In genomic region chrX:13076176-13076956, GRCh38 we compare ENCODE assay signal across 14 cellular contexts. TPM values are rescaled to one million over a fixed set of nuclear protein-coding genes. Genes with fewer than 3 reads are reported as not detected.
A peak's percentile ranks its signal among the peaks of the same experiment; 100 is the strongest.
DNase-seq lines count a peak whose midpoint lies in the region; ATAC-seq and TF ChIP-seq lines count a peak whose summit lies in the region.
"Had no signal": no experiment of that assay in that cellular context is flagged by ENCODE, and none has a peak within 500 bp of the region (broad histone marks: within the 10 kb centered on the region; RNA-seq: fewer than 3 reads in every experiment).

No MANE protein-coding gene starts in this region.

- no peak overlapping the region for H3K4me3 Mint-ChIP-seq in activated CD4-positive, alpha-beta T cell treated with anti-CD3 and anti-CD28 coated beads for 36 hours
- H3K4me3 Mint-ChIP-seq in T-helper 2 cell treated with Interferon-gamma antibody and Interleukin-4, amounts not matched to agents 5 μg/mL and 100 μg/mL, for 36 hours = no peak overlapping the region

- no peaks in the 10 kb centered on the region for H3K36me3 Mint-ChIP-seq in activated CD4-positive, alpha-beta T cell treated with anti-CD3 and anti-CD28 coated beads for 36 hours (ENCODE audit: low read depth)
- H3K36me3 Mint-ChIP-seq in T-helper 2 cell treated with Interferon-gamma antibody and Interleukin-4, amounts not matched to agents 5 μg/mL and 100 μg/mL, for 36 hours (ENCODE audit: low read depth) = no peaks in the 10 kb centered on the region

- no peaks in the 10 kb centered on the region for H3K27me3 Mint-ChIP-seq in activated CD4-positive, alpha-beta T cell treated with anti-CD3 and anti-CD28 coated beads for 36 hours
- H3K27me3 Mint-ChIP-seq in T-helper 2 cell treated with Interferon-gamma antibody and Interleukin-4, amounts not matched to agents 5 μg/mL and 100 μg/mL, for 36 hours (ENCODE audit: low read depth) = no peaks in the 10 kb centered on the region

- no peak overlapping the region for H3K4me3 ChIP-seq in spleen
- H3K4me3 ChIP-seq: cardiac muscle cell had no signal

- no peak for TF ChIP-seq POLR2A in spleen (IDR thresholded peaks at IDR 0.05)

- H3K36me3 ChIP-seq in spleen = no peaks in the 10 kb centered on the region
- H3K36me3 ChIP-seq: cardiac muscle cell, WERI-Rb-1 had no signal

- 70 to 84% (median 79%) methylated on average over 4 of the region's 4 CpGs for WGBS in spleen, 5 donors

- peak overlapping the region in 7 of 8 donors; percentile 52 to 90 (median 84) for H3K27ac ChIP-seq in spleen
- H3K27ac ChIP-seq: cardiac muscle cell, WERI-Rb-1 had no signal

- POLR2A ChIA-PET in activated CD4-positive, alpha-beta T cell treated with anti-CD3 and anti-CD28 coated beads for 36 hours (lab: Charles Lee) = interaction anchor here (0.6 to 3.0 kb wide), 15 partner anchors 11 to 124 kb away, joined by 3 to 19 read pairs (median 5); partner anchors contain the start of gene TMSB4X

- H3K4me1 ChIP-seq in spleen = peaks cover 17 to 83% (median 59%) of the 10 kb centered on the region in 6 donors

- DNase-seq in activated CD4-positive, alpha-beta T cell treated with anti-CD3 and anti-CD28 coated beads for 36 hours = peak; percentile 24
- no peak for DNase-seq in activated CD4-positive, alpha-beta T cell treated with anti-CD3 and anti-CD28 coated beads, Interleukin-2, amount 50 U/mL, for 48 hours
- DNase-seq in T-helper 2 cell treated with Interferon-gamma antibody and Interleukin-4, amounts not matched to agents 5 μg/mL and 100 μg/mL, for 36 hours (ENCODE audit: low spot score) = peak; percentile 27
- DNase-seq in spleen = no peak
- no peak for DNase-seq in stimulated activated CD8-positive, alpha-beta memory T cell treated with anti-CD3 and anti-CD28 coated beads, Interleukin-4, amount 100 ng/mL, for 48 hours
- DNase-seq in NCI-H128 (lab: John Stamatoyannopoulos, UW; ENCODE audit: unreplicated experiment) = no peak
- DNase-seq: NCI-H510A treated with DMSO at 0.1 percent for 48 hours, WERI-Rb-1 had no signal

- no peaks in the 10 kb centered on the region for H3K9me3 ChIP-seq in spleen

- TF ChIP-seq CTCF in spleen (IDR thresholded peaks at IDR 0.05 in 8 of 11, conservative IDR thresholded peaks at IDR 0.05 in 3 of 11) = no peak

- CTCF ChIA-PET in activated CD4-positive, alpha-beta T cell treated with anti-CD3 and anti-CD28 coated beads for 36 hours (lab: Charles Lee) = interaction anchor here (0.6 to 3.9 kb wide), 9 partner anchors 11 to 130 kb away, joined by 3 to 17 read pairs (median 5); no protein-coding TSS in a partner anchor

- no peaks in the 10 kb centered on the region for H3K9me3 Mint-ChIP-seq in activated CD4-positive, alpha-beta T cell treated with anti-CD3 and anti-CD28 coated beads for 36 hours (ENCODE audit: low read depth)
- no peaks in the 10 kb centered on the region for H3K9me3 Mint-ChIP-seq in T-helper 2 cell treated with Interferon-gamma antibody and Interleukin-4, amounts not matched to agents 5 μg/mL and 100 μg/mL, for 36 hours

- ATAC-seq in activated CD4-positive, alpha-beta T cell treated with anti-CD3 and anti-CD28 coated beads for 36 hours = peak; percentile 83
- ATAC-seq in HG02884 (IDR thresholded peaks at IDR 0.05; ENCODE audit: unreplicated experiment) (peak; percentile 61), HG03139 (IDR thresholded peaks at IDR 0.05; ENCODE audit: unreplicated experiment) (no peak)

- H3K4me1 Mint-ChIP-seq in activated CD4-positive, alpha-beta T cell treated with anti-CD3 and anti-CD28 coated beads for 36 hours = peaks cover 62% of the 10 kb centered on the region
- peaks cover 49% of the 10 kb centered on the region for H3K4me1 Mint-ChIP-seq in T-helper 2 cell treated with Interferon-gamma antibody and Interleukin-4, amounts not matched to agents 5 μg/mL and 100 μg/mL, for 36 hours (ENCODE audit: low read depth)

- peak overlapping the region; percentile 69 for H3K27ac Mint-ChIP-seq in activated CD4-positive, alpha-beta T cell treated with anti-CD3 and anti-CD28 coated beads for 36 hours
- H3K27ac Mint-ChIP-seq in T-helper 2 cell treated with Interferon-gamma antibody and Interleukin-4, amounts not matched to agents 5 μg/mL and 100 μg/mL, for 36 hours = peak overlapping the region; percentile 81

- peaks cover 0 to 7% (median 0%) of the 10 kb centered on the region in 7 donors for H3K27me3 ChIP-seq in spleen (replicated peaks in 1 of 7)
- H3K27me3 ChIP-seq: cardiac muscle cell had no signal

- intact Hi-C loops in activated CD4-positive, alpha-beta T cell treated with anti-CD3 and anti-CD28 coated beads for 36 hours (cut with DNase I, micrococcal nuclease) = loop anchor here (1.0 to 10.0 kb wide), 7 partner anchors 11 to 608 kb away; partner anchors contain the start of gene RAB9A (in 1 of the 2)
- intact Hi-C loops in spleen (cut with DNase I; ENCODE audit: low total_unique reads) = no loop called here

RNA-seq across cellular contexts. Expression of gene FAM9C, which starts 31.9 kb away (rescaled TPM):
- not detected for total RNA-seq in activated CD4-positive, alpha-beta T cell treated with anti-CD3 and anti-CD28 coated beads for 36 hours
- total RNA-seq in spleen = 10 to 100 TPM in 3 of 7 donors, under 1 TPM in 2, not detected in 2; 0.09 to 56.0 (median 12.3) TPM
- 10 to 100 TPM in 1 of 3 donors, under 1 TPM in 1, not detected in 1; 0.16 to 10.5 TPM for polyA plus RNA-seq in spleen
- total RNA-seq: A172, cardiac muscle cell, HT1080, pulmonary artery endothelial cell had no signal
- polyA plus RNA-seq: cardiac muscle cell had no signal

Comparison
In these comparisons a context has a peak if more than half of its experiments do, and no peak if none do; other contexts are left out.
1. DNase-seq: peak in activated CD4-positive, alpha-beta T cell treated with anti-CD3 and anti-CD28 coated beads for 36 hours (single experiment) and T-helper 2 cell treated with Interferon-gamma antibody and Interleukin-4, amounts not matched to agents 5 μg/mL and 100 μg/mL, for 36 hours (single experiment); none in activated CD4-positive, alpha-beta T cell treated with anti-CD3 and anti-CD28 coated beads, Interleukin-2, amount 50 U/mL, for 48 hours (0 of 2), spleen (single experiment), stimulated activated CD8-positive, alpha-beta memory T cell treated with anti-CD3 and anti-CD28 coated beads, Interleukin-4, amount 100 ng/mL, for 48 hours (single experiment) and NCI-H128 (single experiment).